29 cellular contexts compared by ENCODE assay signal in the genomic region with DNA sequence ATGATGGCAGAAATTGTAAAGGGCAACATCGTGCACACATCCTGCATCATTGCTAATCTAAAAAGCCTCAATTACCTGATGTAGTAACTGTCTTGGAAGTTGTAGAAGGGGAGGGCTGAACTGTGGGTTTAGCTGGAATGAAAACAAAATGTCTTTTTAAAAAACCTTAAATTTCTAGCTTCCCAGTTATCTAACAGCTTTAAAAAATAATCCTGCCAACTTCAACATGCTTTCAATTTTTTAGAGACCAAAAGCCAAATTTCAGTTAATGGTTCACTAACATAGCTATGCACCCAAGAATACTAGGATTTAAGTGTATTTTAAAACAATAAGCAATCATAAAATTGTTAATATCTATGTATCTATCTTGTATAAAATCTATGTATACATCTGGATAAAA. TPM values are rescaled to one million over a fixed set of nuclear protein-coding genes. Genes with fewer than 3 reads are reported as not detected.
DNase-seq lines count a peak whose midpoint lies in the region; ATAC-seq and TF ChIP-seq lines count a peak whose summit lies in the region.
"Had no signal": no experiment of that assay in that cellular context is flagged by ENCODE, and none has a peak within 500 bp of the region (broad histone marks: within the 10 kb centered on the region; RNA-seq: fewer than 3 reads in every experiment).

No MANE protein-coding gene starts in this region.

- H3K4me3 Mint-ChIP-seq in activated CD4-positive, alpha-beta T cell treated with anti-CD3 and anti-CD28 coated beads for 36 hours, result no peak overlapping the region
- no peak overlapping the region for H3K4me3 Mint-ChIP-seq in natural killer cell treated with Interleukin-12 subunit alpha and Interleukin-12 subunit beta and Interleukin-15 and Interleukin-18, amount 100 ng/mL, for 72 hours
- H3K4me3 Mint-ChIP-seq in natural killer cell, result no peak overlapping the region
- no peak overlapping the region for H3K4me3 Mint-ChIP-seq in stimulated activated effector memory CD8-positive, alpha-beta T cell treated with anti-CD3 and anti-CD28 coated beads, Interleukin-12 subunit alpha, Interleukin-12 subunit beta, amount 100 ng/mL, for 72 hours

- no peak for TF ChIP-seq CTCF in natural killer cell (IDR thresholded peaks at IDR 0.05)
- no peak for TF ChIP-seq CTCF in neutrophil (IDR thresholded peaks at IDR 0.05)

- H3K4me1 Mint-ChIP-seq in activated CD4-positive, alpha-beta T cell treated with anti-CD3 and anti-CD28 coated beads for 36 hours, result peaks cover 52% of the 10 kb centered on the region
- peaks cover 46 to 51% of the 10 kb centered on the region in 2 donors for H3K4me1 Mint-ChIP-seq in natural killer cell treated with Interleukin-12 subunit alpha and Interleukin-12 subunit beta and Interleukin-15 and Interleukin-18, amount 100 ng/mL, for 72 hours (ENCODE audit: low read depth in 2 of 2)
- H3K4me1 Mint-ChIP-seq in natural killer cell, result peaks cover 52 to 69% of the 10 kb centered on the region in 2 donors
- peaks cover 45% of the 10 kb centered on the region for H3K4me1 Mint-ChIP-seq in stimulated activated effector memory CD8-positive, alpha-beta T cell treated with anti-CD3 and anti-CD28 coated beads, Interleukin-12 subunit alpha, Interleukin-12 subunit beta, amount 100 ng/mL, for 72 hours

- no peaks in the 10 kb centered on the region for H3K27me3 ChIP-seq in neutrophil
- H3K27me3 ChIP-seq: BLaER1 treated with 17β-estradiol and CSF1 and Interleukin-3, amounts not matched to agents 10 nM and 100 nM had no signal

- peak overlapping the region; percentile 42 for H3K27ac Mint-ChIP-seq in activated CD4-positive, alpha-beta T cell treated with anti-CD3 and anti-CD28 coated beads for 36 hours
- H3K27ac Mint-ChIP-seq in natural killer cell treated with Interleukin-12 subunit alpha and Interleukin-12 subunit beta and Interleukin-15 and Interleukin-18, amount 100 ng/mL, for 72 hours, result peak overlapping the region; percentile 33 to 80
- H3K27ac Mint-ChIP-seq in natural killer cell, result peak overlapping the region in 1 of 2 donors; percentile 79
- H3K27ac Mint-ChIP-seq in stimulated activated effector memory CD8-positive, alpha-beta T cell treated with anti-CD3 and anti-CD28 coated beads, Interleukin-12 subunit alpha, Interleukin-12 subunit beta, amount 100 ng/mL, for 72 hours, result no peak overlapping the region

- H3K27ac ChIP-seq in neutrophil, result peak overlapping the region; percentile 1
- H3K27ac ChIP-seq: 22Rv1; BLaER1 treated with 17β-estradiol and CSF1 and Interleukin-3, amounts not matched to agents 10 nM and 100 nM; GM23248; RWPE1 had no signal

- H3K36me3 Mint-ChIP-seq in activated CD4-positive, alpha-beta T cell treated with anti-CD3 and anti-CD28 coated beads for 36 hours (ENCODE audit: low read depth), result peaks cover 83% of the 10 kb centered on the region
- H3K36me3 Mint-ChIP-seq in natural killer cell treated with Interleukin-12 subunit alpha and Interleukin-12 subunit beta and Interleukin-15 and Interleukin-18, amount 100 ng/mL, for 72 hours, result peaks cover 47% of the 10 kb centered on the region
- H3K36me3 Mint-ChIP-seq in natural killer cell, result peaks cover 24% of the 10 kb centered on the region
- H3K36me3 Mint-ChIP-seq in stimulated activated effector memory CD8-positive, alpha-beta T cell treated with anti-CD3 and anti-CD28 coated beads, Interleukin-12 subunit alpha, Interleukin-12 subunit beta, amount 100 ng/mL, for 72 hours, result peaks cover 100% of the 10 kb centered on the region

- H3K4me3 ChIP-seq in neutrophil (ENCODE audit: low read depth in 1 of 2, low read length in 1 of 2), result no peak overlapping the region
- H3K4me3 ChIP-seq: BLaER1 treated with 17β-estradiol and CSF1 and Interleukin-3, amounts not matched to agents 10 nM and 100 nM; GM12878; GM23248; HAP-1 had no signal

- CTCF ChIA-PET in activated CD4-positive, alpha-beta T cell treated with anti-CD3 and anti-CD28 coated beads for 36 hours (lab: Charles Lee), result interaction anchor here (1.2 to 4.9 kb wide), 3 partner anchors 13 to 103 kb away, joined by 3 to 52 read pairs (median 3); partner anchors contain the start of gene CD164

- DNase-seq in activated CD4-positive, alpha-beta T cell treated with anti-CD3 and anti-CD28 coated beads for 36 hours, result no peak
- no peak for DNase-seq in activated CD4-positive, alpha-beta T cell treated with anti-CD3 and anti-CD28 coated beads for 1 hour
- no peak for DNase-seq in natural killer cell treated with Interleukin-12 subunit alpha and Interleukin-12 subunit beta and Interleukin-15 and Interleukin-18, amount 100 ng/mL, for 72 hours (ENCODE audit: low spot score)
- DNase-seq in natural killer cell (no peak), NCI-H510A treated with DMSO at 0.1 percent for 48 hours (lab: John Stamatoyannopoulos, UW) (no peak)
- no peak for DNase-seq in stimulated activated effector memory CD8-positive, alpha-beta T cell treated with anti-CD3 and anti-CD28 coated beads, Interleukin-12 subunit alpha, Interleukin-12 subunit beta, amount 100 ng/mL, for 72 hours (ENCODE audit: low spot score in 2 of 2)
- DNase-seq: ACHN; Caco-2; CD4-positive, alpha-beta memory T cell; DMS 273 treated with DMSO at 0.1 percent for 48 hours; DND-41; GM23248; KBM-7; MM.1S; NCI-H1048; NCI-H1436; NCI-H187 treated with DMSO at 0.1 percent for 48 hours; NCI-H2107; NCI-H748 treated with DMSO at 0.1 percent for 48 hours; NK-92 treated with Interleukin-12 subunit alpha and Interleukin-12 subunit beta, amount 100 ng/mL, for 24 hours; SIG-M5 had no signal

- no peaks in the 10 kb centered on the region for H3K27me3 Mint-ChIP-seq in activated CD4-positive, alpha-beta T cell treated with anti-CD3 and anti-CD28 coated beads for 36 hours
- no peaks in the 10 kb centered on the region for H3K27me3 Mint-ChIP-seq in natural killer cell treated with Interleukin-12 subunit alpha and Interleukin-12 subunit beta and Interleukin-15 and Interleukin-18, amount 100 ng/mL, for 72 hours
- H3K27me3 Mint-ChIP-seq in natural killer cell (ENCODE audit: low read depth in 2 of 2), result no peaks in the 10 kb centered on the region
- H3K27me3 Mint-ChIP-seq: CD4-positive, alpha-beta memory T cell had no signal

- H3K4me1 ChIP-seq in neutrophil (ENCODE audit: control insufficient read depth in 1 of 2, insufficient read depth in 1 of 2, low read depth in 1 of 2, low read length in 1 of 2), result peaks cover 33 to 35% of the 10 kb centered on the region in 2 experiments
- H3K4me1 ChIP-seq: Caco-2, HAP-1 had no signal

- H3K36me3 ChIP-seq in neutrophil, result peaks cover 82% of the 10 kb centered on the region

- intact Hi-C loops in activated CD4-positive, alpha-beta T cell treated with anti-CD3 and anti-CD28 coated beads for 36 hours (cut with DNase I, micrococcal nuclease), result no loop called here
- intact Hi-C loops in natural killer cell (cut with micrococcal nuclease), result no loop called here

- no peaks in the 10 kb centered on the region for H3K9me3 ChIP-seq in neutrophil
- H3K9me3 ChIP-seq: Caco-2, HAP-1 had no signal

- H3K9me3 Mint-ChIP-seq in activated CD4-positive, alpha-beta T cell treated with anti-CD3 and anti-CD28 coated beads for 36 hours (ENCODE audit: low read depth), result no peaks in the 10 kb centered on the region
- no peaks in the 10 kb centered on the region for H3K9me3 Mint-ChIP-seq in natural killer cell treated with Interleukin-12 subunit alpha and Interleukin-12 subunit beta and Interleukin-15 and Interleukin-18, amount 100 ng/mL, for 72 hours
- H3K9me3 Mint-ChIP-seq in natural killer cell, result no peaks in the 10 kb centered on the region
- no peaks in the 10 kb centered on the region for H3K9me3 Mint-ChIP-seq in stimulated activated effector memory CD8-positive, alpha-beta T cell treated with anti-CD3 and anti-CD28 coated beads, Interleukin-12 subunit alpha, Interleukin-12 subunit beta, amount 100 ng/mL, for 72 hours
- H3K9me3 Mint-ChIP-seq: CD4-positive, alpha-beta memory T cell had no signal

- no peak for ATAC-seq in activated CD4-positive, alpha-beta T cell treated with anti-CD3 and anti-CD28 coated beads for 36 hours
- no peak for ATAC-seq in natural killer cell treated with Interleukin-12 subunit alpha and Interleukin-12 subunit beta and Interleukin-15 and Interleukin-18, amount 100 ng/mL, for 72 hours
- ATAC-seq in natural killer cell (no peak), GM19467 (IDR thresholded peaks at IDR 0.05; ENCODE audit: unreplicated experiment) (no peak)
- no peak for ATAC-seq in stimulated activated effector memory CD8-positive, alpha-beta T cell treated with anti-CD3 and anti-CD28 coated beads, Interleukin-12 subunit alpha, Interleukin-12 subunit beta, amount 100 ng/mL, for 72 hours
- ATAC-seq: GM12878, HepG2 had no signal

- POLR2A ChIA-PET in activated CD4-positive, alpha-beta T cell treated with anti-CD3 and anti-CD28 coated beads for 36 hours (lab: Charles Lee), result interaction anchor here (1.1 to 2.0 kb wide), 3 partner anchors 9 to 15 kb away, joined by 3 to 7 read pairs (median 5); partner anchors contain the start of gene CD164

RNA-seq across cellular contexts. Expression of gene CD164, which starts 11.9 kb away (rescaled TPM):
- total RNA-seq in activated CD4-positive, alpha-beta T cell treated with anti-CD3 and anti-CD28 coated beads for 36 hours, result 100 to 1,000 TPM; 209 to 215 TPM
- total RNA-seq in natural killer cell treated with Interleukin-12 subunit alpha and Interleukin-12 subunit beta and Interleukin-15 and Interleukin-18, amount 100 ng/mL, for 72 hours, result 100 to 1,000 TPM; 165 to 300 TPM
- 100 to 1,000 TPM; 352 to 457 (median 427) TPM for total RNA-seq in natural killer cell
